ENCODE assay signal across 1 cellular context in the genomic region with DNA sequence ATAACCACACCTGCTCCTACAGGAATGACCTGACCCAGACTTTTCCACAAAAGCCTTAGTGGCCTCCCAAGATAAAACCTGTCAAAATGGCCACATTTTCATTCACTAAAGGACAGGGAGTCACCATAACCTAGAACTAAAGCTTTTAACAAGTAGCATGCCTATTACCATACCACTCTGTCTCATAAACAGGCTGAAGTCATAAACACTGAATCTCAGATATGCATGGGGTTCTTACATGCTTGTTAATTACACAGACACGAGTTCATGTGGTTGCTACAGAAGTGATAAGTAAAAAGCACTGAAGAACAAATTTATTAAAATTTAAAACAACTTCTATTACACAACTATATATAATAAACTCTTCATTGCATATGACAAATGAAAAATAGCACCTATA.
TF ChIP-seq lines count a peak whose summit lies in the region.

No MANE protein-coding gene starts in this region.

TF ChIP-seq in HEK293, 187 proteins besides CTCF, POLR2A, EP300 and RAD21:
- 0 out of 2 replicates have a peak, but pooled peaks have one; percentile 53 for TF ChIP-seq ZBTB44 (tag by site-specific recombination; IDR thresholded peaks at IDR 0.05)
- no peak for TF ChIP-seq ZNF623 (tag by site-specific recombination; IDR thresholded peaks at IDR 0.05)
- peak; percentile 30; the same call in 1 of the 2 replicates for TF ChIP-seq FEZF1 (tag by site-specific recombination; IDR thresholded peaks at IDR 0.05)
- TF ChIP-seq MZF1 (tag by site-specific recombination; IDR thresholded peaks at IDR 0.05; ENCODE audit: borderline replicate concordance): 0 out of 2 replicates have a peak, but pooled peaks have one; percentile 6
- peak; percentile 87 for TF ChIP-seq OSR2 (tag by site-specific recombination; IDR thresholded peaks at IDR 0.05)
- TF ChIP-seq WT1 (tag by site-specific recombination; IDR thresholded peaks at IDR 0.05): 0 out of 2 replicates have a peak, but pooled peaks have one; percentile 31
- no peak for TF ChIP-seq ZNF350 (tag by site-specific recombination; IDR thresholded peaks at IDR 0.05)
